Comparison of ENCODE assay signal across 8 cellular contexts in genomic region chr20:35954200-35954906, GRCh38. TPM values are rescaled to one million over a fixed set of nuclear protein-coding genes. Genes with fewer than 3 reads are reported as not detected.
DNase-seq lines count a peak whose midpoint lies in the region; ATAC-seq, FAIRE-seq and TF ChIP-seq lines count a peak whose summit lies in the region.

SCAND1 (minus strand) TSS chr20:35954502; CDS start chr20:35954284, 218 bp downstream.

- WGBS in psoas muscle, 3 donors, result 0% methylated on average over 66 to 76 of the region's 76 CpGs

- peak within 1 kb of the TSS; percentile 92 for H3K27ac ChIP-seq in angular gyrus (ENCODE audit: low read depth, low read length)
- peak within 1 kb of the TSS; percentile 98 for H3K27ac ChIP-seq in psoas muscle

- FAIRE-seq in urothelium cell line (lab: Jason Lieb, UNC), result peak; percentile 23

- TF ChIP-seq CTCF in psoas muscle (IDR thresholded peaks at IDR 0.05), result peak; percentile 95

- no peaks in the 10 kb centered on the region for H3K27me3 ChIP-seq in psoas muscle (ENCODE audit: insufficient read depth in 3 of 3, low read length in 2 of 3)

- H3K4me1 ChIP-seq in psoas muscle, result peaks cover 24% of the 10 kb centered on the region

- DNase-seq in NCI-H187 (lab: John Stamatoyannopoulos, UW) (peak; percentile 85 to 95), T-helper 2 cell (peak; percentile 90 to 99 (median 96)), left ventricle myocardium superior (peak; percentile 97), psoas muscle (peak; percentile 94 to 98), urothelium cell line (ENCODE audit: low spot score) (peak; percentile 99)

- ATAC-seq in GM18499 (IDR thresholded peaks at IDR 0.05; ENCODE audit: insufficient read depth, unreplicated experiment) (peak; percentile 71), HG02943 (IDR thresholded peaks at IDR 0.05; ENCODE audit: low read depth, unreplicated experiment) (peak; percentile 86), left ventricle myocardium superior (peak; percentile 93), psoas muscle (peak; percentile 91 to 94 (median 93))

- H3K4me3 ChIP-seq in psoas muscle, result peak within 1 kb of the TSS; percentile 93

- intact Hi-C loops in left ventricle myocardium superior (cut with micrococcal nuclease) (no loop called here), psoas muscle (cut with DNase I) (no loop called here)

- H3K9me3 ChIP-seq in psoas muscle, result no peaks in the 10 kb centered on the region

- no peaks in the 10 kb centered on the region for H3K36me3 ChIP-seq in psoas muscle (ENCODE audit: insufficient read depth in 1 of 2, low read depth in 1 of 2)

RNA-seq across cellular contexts. Expression of gene SCAND1, which starts in this region (rescaled TPM):
- total RNA-seq in left ventricle myocardium superior (41.5 TPM), psoas muscle (10 to 100 TPM; 37.4 to 70.2 (median 55.1) TPM)
- 10 to 100 TPM; 78.6 to 90.7 (median 82.8) TPM for polyA plus RNA-seq in psoas muscle

Comparison
In these comparisons a context has a peak if more than half of its experiments do, and no peak if none do; other contexts are left out.
1. Peak in every context shown above with its lines: DNase-seq, ATAC-seq, H3K4me3 ChIP-seq and H3K27ac ChIP-seq.